ENCODE assay signal across 1 cellular context in the genomic region with DNA sequence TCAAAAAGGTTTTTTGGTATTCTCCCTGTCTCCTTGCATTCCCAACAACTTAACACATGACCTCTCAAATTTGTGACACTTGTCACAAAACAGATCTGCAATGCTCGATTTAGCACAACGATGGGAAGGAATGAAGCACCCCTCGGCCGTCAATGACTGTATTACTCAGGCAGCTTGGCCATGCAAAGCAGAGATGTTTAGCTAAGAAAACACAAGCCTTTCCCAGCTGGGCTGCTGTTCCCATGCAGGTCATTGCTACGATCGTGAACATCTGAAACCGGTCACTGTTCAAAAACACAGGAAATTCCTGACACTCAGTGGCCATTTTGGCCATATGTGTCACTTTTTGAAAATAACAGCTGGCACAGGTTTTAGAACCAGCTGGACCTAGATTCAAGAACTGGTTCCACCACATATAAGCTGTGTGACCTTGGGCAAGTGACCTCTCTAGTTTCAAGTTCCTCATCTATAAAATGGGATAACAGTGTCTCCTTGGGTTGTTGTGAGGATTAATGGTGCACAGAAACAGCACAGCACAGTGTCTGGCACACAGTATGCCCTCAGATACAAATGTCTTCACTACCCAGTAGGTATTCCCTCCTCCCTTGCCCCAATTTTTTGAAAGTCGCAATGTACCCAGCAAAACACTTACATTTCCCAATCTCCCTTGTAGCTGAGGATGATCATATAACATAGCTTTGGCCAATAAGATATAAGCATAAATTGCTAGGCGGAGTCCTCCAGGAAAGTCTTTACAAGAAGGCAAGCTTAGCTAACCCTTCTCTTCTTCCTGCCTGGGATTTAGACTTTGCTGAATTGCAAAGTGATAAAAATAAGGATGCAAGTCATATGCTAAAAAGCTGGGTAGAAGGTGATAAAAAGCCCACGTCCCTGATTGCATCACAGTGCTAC.
TF ChIP-seq lines count a peak whose summit lies in the region.

No MANE protein-coding gene starts in this region.

TF ChIP-seq in GM23338, 12 proteins besides CTCF, POLR2A, EP300 and RAD21 (continued from another document):
- TF ChIP-seq, protein P1, sequence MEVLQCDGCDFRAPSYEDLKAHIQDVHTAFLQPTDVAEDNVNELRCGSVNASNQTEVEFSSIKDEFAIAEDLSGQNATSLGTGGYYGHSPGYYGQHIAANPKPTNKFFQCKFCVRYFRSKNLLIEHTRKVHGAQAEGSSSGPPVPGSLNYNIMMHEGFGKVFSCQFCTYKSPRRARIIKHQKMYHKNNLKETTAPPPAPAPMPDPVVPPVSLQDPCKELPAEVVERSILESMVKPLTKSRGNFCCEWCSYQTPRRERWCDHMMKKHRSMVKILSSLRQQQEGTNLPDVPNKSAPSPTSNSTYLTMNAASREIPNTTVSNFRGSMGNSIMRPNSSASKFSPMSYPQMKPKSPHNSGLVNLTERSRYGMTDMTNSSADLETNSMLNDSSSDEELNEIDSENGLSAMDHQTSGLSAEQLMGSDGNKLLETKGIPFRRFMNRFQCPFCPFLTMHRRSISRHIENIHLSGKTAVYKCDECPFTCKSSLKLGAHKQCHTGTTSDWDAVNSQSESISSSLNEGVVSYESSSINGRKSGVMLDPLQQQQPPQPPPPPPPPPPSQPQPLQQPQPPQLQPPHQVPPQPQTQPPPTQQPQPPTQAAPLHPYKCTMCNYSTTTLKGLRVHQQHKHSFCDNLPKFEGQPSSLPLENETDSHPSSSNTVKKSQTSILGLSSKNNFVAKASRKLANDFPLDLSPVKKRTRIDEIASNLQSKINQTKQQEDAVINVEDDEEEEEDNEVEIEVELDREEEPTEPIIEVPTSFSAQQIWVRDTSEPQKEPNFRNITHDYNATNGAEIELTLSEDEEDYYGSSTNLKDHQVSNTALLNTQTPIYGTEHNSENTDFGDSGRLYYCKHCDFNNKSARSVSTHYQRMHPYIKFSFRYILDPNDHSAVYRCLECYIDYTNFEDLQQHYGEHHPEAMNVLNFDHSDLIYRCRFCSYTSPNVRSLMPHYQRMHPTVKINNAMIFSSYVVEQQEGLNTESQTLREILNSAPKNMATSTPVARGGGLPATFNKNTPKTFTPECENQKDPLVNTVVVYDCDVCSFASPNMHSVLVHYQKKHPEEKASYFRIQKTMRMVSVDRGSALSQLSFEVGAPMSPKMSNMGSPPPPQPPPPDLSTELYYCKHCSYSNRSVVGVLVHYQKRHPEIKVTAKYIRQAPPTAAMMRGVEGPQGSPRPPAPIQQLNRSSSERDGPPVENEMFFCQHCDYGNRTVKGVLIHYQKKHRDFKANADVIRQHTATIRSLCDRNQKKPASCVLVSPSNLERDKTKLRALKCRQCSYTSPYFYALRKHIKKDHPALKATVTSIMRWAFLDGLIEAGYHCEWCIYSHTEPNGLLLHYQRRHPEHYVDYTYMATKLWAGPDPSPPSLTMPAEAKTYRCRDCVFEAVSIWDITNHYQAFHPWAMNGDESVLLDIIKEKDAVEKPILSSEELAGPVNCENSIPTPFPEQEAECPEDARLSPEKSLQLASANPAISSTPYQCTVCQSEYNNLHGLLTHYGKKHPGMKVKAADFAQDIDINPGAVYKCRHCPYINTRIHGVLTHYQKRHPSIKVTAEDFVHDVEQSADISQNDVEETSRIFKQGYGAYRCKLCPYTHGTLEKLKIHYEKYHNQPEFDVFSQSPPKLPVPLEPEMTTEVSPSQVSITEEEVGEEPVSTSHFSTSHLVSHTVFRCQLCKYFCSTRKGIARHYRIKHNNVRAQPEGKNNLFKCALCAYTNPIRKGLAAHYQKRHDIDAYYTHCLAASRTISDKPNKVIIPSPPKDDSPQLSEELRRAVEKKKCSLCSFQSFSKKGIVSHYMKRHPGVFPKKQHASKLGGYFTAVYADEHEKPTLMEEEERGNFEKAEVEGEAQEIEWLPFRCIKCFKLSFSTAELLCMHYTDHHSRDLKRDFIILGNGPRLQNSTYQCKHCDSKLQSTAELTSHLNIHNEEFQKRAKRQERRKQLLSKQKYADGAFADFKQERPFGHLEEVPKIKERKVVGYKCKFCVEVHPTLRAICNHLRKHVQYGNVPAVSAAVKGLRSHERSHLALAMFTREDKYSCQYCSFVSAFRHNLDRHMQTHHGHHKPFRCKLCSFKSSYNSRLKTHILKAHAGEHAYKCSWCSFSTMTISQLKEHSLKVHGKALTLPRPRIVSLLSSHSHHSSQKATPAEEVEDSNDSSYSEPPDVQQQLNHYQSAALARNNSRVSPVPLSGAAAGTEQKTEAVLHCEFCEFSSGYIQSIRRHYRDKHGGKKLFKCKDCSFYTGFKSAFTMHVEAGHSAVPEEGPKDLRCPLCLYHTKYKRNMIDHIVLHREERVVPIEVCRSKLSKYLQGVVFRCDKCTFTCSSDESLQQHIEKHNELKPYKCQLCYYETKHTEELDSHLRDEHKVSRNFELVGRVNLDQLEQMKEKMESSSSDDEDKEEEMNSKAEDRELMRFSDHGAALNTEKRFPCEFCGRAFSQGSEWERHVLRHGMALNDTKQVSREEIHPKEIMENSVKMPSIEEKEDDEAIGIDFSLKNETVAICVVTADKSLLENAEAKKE (CRISPR knock-in tag; IDR thresholded peaks at IDR 0.05) = no peak
- TF ChIP-seq ZNF331 (CRISPR knock-in tag; IDR thresholded peaks at IDR 0.05; ENCODE audit: low read depth) = no peak
- TF ChIP-seq EZH2 (IDR thresholded peaks at IDR 0.05; ENCODE audit: low read depth, unreplicated experiment) = no peak
